1 cellular context compared by ENCODE assay signal in the genomic region with DNA sequence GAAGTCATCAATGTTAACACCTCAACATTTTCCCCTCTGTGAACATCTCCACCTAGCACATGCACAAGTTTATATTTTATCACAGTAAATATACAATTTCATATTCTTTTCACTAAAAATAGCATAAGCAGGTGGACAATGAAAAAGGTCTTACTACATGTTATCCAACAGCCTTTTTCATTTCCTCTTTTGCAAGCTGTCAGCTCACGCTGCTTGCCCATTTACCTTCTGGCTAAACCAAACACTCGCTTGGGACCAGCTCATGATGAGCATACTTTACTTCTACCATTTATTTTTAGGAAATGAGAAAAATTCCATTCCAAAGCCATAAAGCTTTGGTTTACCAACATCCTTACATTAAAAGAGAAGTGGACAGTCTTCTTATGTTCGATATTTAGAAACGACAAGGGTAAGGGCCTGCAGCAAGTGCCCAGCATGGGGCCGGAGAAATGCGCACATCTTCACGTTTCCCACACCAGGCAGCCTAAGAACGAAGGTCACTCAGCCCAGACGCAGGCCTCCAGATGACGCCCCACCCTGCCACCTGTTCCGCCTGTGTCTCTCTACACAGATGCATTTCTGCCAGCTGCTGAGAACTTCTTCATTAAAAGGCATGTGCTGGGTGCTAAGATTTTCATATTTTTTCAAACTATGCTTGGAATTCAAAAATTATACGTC.
TF ChIP-seq lines count a peak whose summit lies in the region.

No MANE protein-coding gene starts in this region.

TF ChIP-seq in GM12878, 131 proteins besides CTCF, POLR2A, EP300 and RAD21 (continued from another document and continues in another):
- TF ChIP-seq, protein P1, sequence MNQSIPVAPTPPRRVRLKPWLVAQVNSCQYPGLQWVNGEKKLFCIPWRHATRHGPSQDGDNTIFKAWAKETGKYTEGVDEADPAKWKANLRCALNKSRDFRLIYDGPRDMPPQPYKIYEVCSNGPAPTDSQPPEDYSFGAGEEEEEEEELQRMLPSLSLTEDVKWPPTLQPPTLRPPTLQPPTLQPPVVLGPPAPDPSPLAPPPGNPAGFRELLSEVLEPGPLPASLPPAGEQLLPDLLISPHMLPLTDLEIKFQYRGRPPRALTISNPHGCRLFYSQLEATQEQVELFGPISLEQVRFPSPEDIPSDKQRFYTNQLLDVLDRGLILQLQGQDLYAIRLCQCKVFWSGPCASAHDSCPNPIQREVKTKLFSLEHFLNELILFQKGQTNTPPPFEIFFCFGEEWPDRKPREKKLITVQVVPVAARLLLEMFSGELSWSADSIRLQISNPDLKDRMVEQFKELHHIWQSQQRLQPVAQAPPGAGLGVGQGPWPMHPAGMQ (IDR thresholded peaks at IDR 0.05; ENCODE audit: borderline replicate concordance), result no peak
- TF ChIP-seq RAD51 (IDR thresholded peaks at IDR 0.05), result no peak
- TF ChIP-seq, protein P2, sequence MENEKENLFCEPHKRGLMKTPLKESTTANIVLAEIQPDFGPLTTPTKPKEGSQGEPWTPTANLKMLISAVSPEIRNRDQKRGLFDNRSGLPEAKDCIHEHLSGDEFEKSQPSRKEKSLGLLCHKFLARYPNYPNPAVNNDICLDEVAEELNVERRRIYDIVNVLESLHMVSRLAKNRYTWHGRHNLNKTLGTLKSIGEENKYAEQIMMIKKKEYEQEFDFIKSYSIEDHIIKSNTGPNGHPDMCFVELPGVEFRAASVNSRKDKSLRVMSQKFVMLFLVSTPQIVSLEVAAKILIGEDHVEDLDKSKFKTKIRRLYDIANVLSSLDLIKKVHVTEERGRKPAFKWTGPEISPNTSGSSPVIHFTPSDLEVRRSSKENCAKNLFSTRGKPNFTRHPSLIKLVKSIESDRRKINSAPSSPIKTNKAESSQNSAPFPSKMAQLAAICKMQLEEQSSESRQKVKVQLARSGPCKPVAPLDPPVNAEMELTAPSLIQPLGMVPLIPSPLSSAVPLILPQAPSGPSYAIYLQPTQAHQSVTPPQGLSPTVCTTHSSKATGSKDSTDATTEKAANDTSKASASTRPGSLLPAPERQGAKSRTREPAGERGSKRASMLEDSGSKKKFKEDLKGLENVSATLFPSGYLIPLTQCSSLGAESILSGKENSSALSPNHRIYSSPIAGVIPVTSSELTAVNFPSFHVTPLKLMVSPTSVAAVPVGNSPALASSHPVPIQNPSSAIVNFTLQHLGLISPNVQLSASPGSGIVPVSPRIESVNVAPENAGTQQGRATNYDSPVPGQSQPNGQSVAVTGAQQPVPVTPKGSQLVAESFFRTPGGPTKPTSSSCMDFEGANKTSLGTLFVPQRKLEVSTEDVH (IDR thresholded peaks at IDR 0.05; ENCODE audit: low read depth, partially characterized antibody), result no peak
- TF ChIP-seq TAF1 (IDR thresholded peaks at IDR 0.05; ENCODE audit: borderline replicate concordance, low read depth, low read length), result no peak
- TF ChIP-seq GATAD2B (conservative IDR thresholded peaks at IDR 0.05; ENCODE audit: low read depth), result peak; percentile 22; the same call in 1 of the 2 replicates
- TF ChIP-seq BHLHE40 (IDR thresholded peaks at IDR 0.05; ENCODE audit: borderline replicate concordance in 1 of 2, low read depth in 2 of 2, low read length in 1 of 2), result peak; percentile 3 to 52; a peak in 2 of 4 replicates
- no peak; the same call in none of the 2 replicates for TF ChIP-seq IKZF1 (conservative IDR thresholded peaks at IDR 0.05)
- TF ChIP-seq, protein P3, sequence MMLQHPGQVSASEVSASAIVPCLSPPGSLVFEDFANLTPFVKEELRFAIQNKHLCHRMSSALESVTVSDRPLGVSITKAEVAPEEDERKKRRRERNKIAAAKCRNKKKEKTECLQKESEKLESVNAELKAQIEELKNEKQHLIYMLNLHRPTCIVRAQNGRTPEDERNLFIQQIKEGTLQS (IDR thresholded peaks at IDR 0.05; ENCODE audit: borderline replicate concordance, extremely low read depth, low read depth, low read length), result no peak
- TF ChIP-seq YY1 (IDR thresholded peaks at IDR 0.05; ENCODE audit: low read depth, low read length), result no peak
- TF ChIP-seq LARP7 (IDR thresholded peaks at IDR 0.05), result peak; percentile 61; the same call in 1 of the 2 replicates
- no peak for TF ChIP-seq BMI1 (IDR thresholded peaks at IDR 0.05; ENCODE audit: borderline replicate concordance)
- TF ChIP-seq MYC (IDR thresholded peaks at IDR 0.05; ENCODE audit: insufficient read depth, insufficient read length, insufficient replicate concordance, low read length, severe bottlenecking), result no peak
- no peak for TF ChIP-seq FOXK2 (IDR thresholded peaks at IDR 0.05)
- TF ChIP-seq KLF5 (IDR thresholded peaks at IDR 0.05; ENCODE audit: partially characterized antibody), result no peak
- TF ChIP-seq ATF7 (IDR thresholded peaks at IDR 0.05; ENCODE audit: low read depth), result no peak
- TF ChIP-seq NBN (IDR thresholded peaks at IDR 0.05), result no peak
- TF ChIP-seq, protein P4, sequence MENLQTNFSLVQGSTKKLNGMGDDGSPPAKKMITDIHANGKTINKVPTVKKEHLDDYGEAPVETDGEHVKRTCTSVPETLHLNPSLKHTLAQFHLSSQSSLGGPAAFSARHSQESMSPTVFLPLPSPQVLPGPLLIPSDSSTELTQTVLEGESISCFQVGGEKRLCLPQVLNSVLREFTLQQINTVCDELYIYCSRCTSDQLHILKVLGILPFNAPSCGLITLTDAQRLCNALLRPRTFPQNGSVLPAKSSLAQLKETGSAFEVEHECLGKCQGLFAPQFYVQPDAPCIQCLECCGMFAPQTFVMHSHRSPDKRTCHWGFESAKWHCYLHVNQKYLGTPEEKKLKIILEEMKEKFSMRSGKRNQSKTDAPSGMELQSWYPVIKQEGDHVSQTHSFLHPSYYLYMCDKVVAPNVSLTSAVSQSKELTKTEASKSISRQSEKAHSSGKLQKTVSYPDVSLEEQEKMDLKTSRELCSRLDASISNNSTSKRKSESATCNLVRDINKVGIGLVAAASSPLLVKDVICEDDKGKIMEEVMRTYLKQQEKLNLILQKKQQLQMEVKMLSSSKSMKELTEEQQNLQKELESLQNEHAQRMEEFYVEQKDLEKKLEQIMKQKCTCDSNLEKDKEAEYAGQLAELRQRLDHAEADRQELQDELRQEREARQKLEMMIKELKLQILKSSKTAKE (IDR thresholded peaks at IDR 0.05; ENCODE audit: low read depth, poor library complexity, severe bottlenecking), result no peak
- TF ChIP-seq, protein P5, sequence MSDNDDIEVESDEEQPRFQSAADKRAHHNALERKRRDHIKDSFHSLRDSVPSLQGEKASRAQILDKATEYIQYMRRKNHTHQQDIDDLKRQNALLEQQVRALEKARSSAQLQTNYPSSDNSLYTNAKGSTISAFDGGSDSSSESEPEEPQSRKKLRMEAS (IDR thresholded peaks at IDR 0.05; ENCODE audit: low read depth, low read length), result 0 out of 2 replicates have a peak, but pooled peaks have one; percentile 19
- TF ChIP-seq RFX5 (IDR thresholded peaks at IDR 0.05; ENCODE audit: low read depth, low read length), result no peak
- TF ChIP-seq, protein P6, sequence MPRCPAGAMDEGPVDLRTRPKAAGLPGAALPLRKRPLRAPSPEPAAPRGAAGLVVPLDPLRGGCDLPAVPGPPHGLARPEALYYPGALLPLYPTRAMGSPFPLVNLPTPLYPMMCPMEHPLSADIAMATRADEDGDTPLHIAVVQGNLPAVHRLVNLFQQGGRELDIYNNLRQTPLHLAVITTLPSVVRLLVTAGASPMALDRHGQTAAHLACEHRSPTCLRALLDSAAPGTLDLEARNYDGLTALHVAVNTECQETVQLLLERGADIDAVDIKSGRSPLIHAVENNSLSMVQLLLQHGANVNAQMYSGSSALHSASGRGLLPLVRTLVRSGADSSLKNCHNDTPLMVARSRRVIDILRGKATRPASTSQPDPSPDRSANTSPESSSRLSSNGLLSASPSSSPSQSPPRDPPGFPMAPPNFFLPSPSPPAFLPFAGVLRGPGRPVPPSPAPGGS (IDR thresholded peaks at IDR 0.05; ENCODE audit: borderline replicate concordance, insufficient read depth, low read depth, low read length, poor library complexity, severe bottlenecking), result no peak
- TF ChIP-seq ZNF24 (IDR thresholded peaks at IDR 0.05), result no peak
- TF ChIP-seq, protein P7, sequence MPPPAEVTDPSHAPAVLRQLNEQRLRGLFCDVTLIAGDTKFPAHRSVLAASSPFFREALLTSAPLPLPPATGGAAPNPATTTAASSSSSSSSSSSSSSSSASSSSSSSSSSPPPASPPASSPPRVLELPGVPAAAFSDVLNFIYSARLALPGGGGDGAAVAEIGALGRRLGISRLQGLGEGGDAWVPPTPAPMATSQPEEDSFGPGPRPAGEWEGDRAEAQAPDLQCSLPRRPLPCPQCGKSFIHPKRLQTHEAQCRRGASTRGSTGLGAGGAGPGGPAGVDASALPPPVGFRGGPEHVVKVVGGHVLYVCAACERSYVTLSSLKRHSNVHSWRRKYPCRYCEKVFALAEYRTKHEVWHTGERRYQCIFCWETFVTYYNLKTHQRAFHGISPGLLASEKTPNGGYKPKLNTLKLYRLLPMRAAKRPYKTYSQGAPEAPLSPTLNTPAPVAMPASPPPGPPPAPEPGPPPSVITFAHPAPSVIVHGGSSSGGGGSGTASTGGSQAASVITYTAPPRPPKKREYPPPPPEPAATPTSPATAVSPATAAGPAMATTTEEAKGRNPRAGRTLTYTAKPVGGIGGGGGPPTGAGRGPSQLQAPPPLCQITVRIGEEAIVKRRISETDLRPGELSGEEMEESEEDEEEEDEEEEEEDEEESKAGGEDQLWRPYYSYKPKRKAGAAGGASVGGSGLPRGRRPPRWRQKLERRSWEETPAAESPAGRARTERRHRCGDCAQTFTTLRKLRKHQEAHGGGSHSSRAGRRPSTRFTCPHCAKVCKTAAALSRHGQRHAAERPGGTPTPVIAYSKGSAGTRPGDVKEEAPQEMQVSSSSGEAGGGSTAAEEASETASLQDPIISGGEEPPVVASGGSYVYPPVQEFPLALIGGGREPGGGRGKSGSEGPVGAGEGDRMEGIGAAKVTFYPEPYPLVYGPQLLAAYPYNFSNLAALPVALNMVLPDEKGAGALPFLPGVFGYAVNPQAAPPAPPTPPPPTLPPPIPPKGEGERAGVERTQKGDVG (CRISPR knock-in tag; IDR thresholded peaks at IDR 0.05), result no peak
- TF ChIP-seq CBX5 (IDR thresholded peaks at IDR 0.05; ENCODE audit: low read depth), result no peak
- TF ChIP-seq POU2F2 (IDR thresholded peaks at IDR 0.05; ENCODE audit: borderline replicate concordance, low read depth, low read length), result no peak
- TF ChIP-seq, protein P8, sequence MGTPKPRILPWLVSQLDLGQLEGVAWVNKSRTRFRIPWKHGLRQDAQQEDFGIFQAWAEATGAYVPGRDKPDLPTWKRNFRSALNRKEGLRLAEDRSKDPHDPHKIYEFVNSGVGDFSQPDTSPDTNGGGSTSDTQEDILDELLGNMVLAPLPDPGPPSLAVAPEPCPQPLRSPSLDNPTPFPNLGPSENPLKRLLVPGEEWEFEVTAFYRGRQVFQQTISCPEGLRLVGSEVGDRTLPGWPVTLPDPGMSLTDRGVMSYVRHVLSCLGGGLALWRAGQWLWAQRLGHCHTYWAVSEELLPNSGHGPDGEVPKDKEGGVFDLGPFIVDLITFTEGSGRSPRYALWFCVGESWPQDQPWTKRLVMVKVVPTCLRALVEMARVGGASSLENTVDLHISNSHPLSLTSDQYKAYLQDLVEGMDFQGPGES (IDR thresholded peaks at IDR 0.05), result no peak
- TF ChIP-seq ESRRA (IDR thresholded peaks at IDR 0.05; ENCODE audit: low read length), result no peak
- TF ChIP-seq, protein P9, sequence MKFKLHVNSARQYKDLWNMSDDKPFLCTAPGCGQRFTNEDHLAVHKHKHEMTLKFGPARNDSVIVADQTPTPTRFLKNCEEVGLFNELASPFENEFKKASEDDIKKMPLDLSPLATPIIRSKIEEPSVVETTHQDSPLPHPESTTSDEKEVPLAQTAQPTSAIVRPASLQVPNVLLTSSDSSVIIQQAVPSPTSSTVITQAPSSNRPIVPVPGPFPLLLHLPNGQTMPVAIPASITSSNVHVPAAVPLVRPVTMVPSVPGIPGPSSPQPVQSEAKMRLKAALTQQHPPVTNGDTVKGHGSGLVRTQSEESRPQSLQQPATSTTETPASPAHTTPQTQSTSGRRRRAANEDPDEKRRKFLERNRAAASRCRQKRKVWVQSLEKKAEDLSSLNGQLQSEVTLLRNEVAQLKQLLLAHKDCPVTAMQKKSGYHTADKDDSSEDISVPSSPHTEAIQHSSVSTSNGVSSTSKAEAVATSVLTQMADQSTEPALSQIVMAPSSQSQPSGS (IDR thresholded peaks at IDR 0.05; ENCODE audit: low read length), result peak; percentile 37; the same call in 1 of the 2 replicates
- TF ChIP-seq ETV6 (conservative IDR thresholded peaks at IDR 0.05 in 1 of 2, IDR thresholded peaks at IDR 0.05 in 1 of 2; ENCODE audit: borderline replicate concordance in 1 of 2, low read depth in 1 of 2), result peak in 1 of 2 experiments; percentile 47; a peak in 1 of 4 replicates
- TF ChIP-seq CHD4 (IDR thresholded peaks at IDR 0.05), result no peak
- TF ChIP-seq, protein P10, sequence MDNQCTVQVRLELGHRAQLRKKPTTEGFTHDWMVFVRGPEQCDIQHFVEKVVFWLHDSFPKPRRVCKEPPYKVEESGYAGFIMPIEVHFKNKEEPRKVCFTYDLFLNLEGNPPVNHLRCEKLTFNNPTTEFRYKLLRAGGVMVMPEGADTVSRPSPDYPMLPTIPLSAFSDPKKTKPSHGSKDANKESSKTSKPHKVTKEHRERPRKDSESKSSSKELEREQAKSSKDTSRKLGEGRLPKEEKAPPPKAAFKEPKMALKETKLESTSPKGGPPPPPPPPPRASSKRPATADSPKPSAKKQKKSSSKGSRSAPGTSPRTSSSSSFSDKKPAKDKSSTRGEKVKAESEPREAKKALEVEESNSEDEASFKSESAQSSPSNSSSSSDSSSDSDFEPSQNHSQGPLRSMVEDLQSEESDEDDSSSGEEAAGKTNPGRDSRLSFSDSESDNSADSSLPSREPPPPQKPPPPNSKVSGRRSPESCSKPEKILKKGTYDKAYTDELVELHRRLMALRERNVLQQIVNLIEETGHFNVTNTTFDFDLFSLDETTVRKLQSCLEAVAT (IDR thresholded peaks at IDR 0.05), result no peak
- TF ChIP-seq SIX5 (IDR thresholded peaks at IDR 0.05; ENCODE audit: low read depth, low read length, severe bottlenecking), result no peak
- TF ChIP-seq EZH2 (IDR thresholded peaks at IDR 0.05; ENCODE audit: borderline replicate concordance, control insufficient read depth, low read depth, low read length), result no peak
- TF ChIP-seq, protein P11, sequence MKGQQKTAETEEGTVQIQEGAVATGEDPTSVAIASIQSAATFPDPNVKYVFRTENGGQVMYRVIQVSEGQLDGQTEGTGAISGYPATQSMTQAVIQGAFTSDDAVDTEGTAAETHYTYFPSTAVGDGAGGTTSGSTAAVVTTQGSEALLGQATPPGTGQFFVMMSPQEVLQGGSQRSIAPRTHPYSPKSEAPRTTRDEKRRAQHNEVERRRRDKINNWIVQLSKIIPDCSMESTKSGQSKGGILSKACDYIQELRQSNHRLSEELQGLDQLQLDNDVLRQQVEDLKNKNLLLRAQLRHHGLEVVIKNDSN (IDR thresholded peaks at IDR 0.05; ENCODE audit: borderline replicate concordance, extremely low read length, insufficient read depth, low read depth, low read length), result no peak
- TF ChIP-seq POLR2AphosphoS5 (IDR thresholded peaks at IDR 0.05; ENCODE audit: low read length), result no peak
- TF ChIP-seq PAX5 (IDR thresholded peaks at IDR 0.05; ENCODE audit: borderline replicate concordance, low read depth, low read length), result 0 out of 2 replicates have a peak, but pooled peaks have one; percentile 45
- TF ChIP-seq, protein P12, sequence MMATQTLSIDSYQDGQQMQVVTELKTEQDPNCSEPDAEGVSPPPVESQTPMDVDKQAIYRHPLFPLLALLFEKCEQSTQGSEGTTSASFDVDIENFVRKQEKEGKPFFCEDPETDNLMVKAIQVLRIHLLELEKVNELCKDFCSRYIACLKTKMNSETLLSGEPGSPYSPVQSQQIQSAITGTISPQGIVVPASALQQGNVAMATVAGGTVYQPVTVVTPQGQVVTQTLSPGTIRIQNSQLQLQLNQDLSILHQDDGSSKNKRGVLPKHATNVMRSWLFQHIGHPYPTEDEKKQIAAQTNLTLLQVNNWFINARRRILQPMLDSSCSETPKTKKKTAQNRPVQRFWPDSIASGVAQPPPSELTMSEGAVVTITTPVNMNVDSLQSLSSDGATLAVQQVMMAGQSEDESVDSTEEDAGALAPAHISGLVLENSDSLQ (IDR thresholded peaks at IDR 0.05), result peak; percentile 65
- peak; percentile 67; the same call in 1 of the 2 replicates for TF ChIP-seq DPF2 (IDR thresholded peaks at IDR 0.05)
- TF ChIP-seq CHD2 (IDR thresholded peaks at IDR 0.05; ENCODE audit: borderline replicate concordance, low read depth, low read length), result 0 out of 2 replicates have a peak, but pooled peaks have one; percentile 13
- TF ChIP-seq YBX1 (IDR thresholded peaks at IDR 0.05), result no peak
